19 cellular contexts compared by ENCODE assay signal in genomic region chr1:11528636-11529121, GRCh38. TPM values are rescaled to one million over a fixed set of nuclear protein-coding genes. Genes with fewer than 3 reads are reported as not detected.
DNase-seq lines count a peak whose midpoint lies in the region; ATAC-seq, FAIRE-seq and TF ChIP-seq lines count a peak whose summit lies in the region.
"Had no signal": no experiment of that assay in that cellular context is flagged by ENCODE, and none has a peak within 500 bp of the region (broad histone marks: within the 10 kb centered on the region; RNA-seq: fewer than 3 reads in every experiment).

No MANE protein-coding gene starts in this region.

- H3K9ac ChIP-seq in H9 (ENCODE audit: extremely low read depth, insufficient read length, low read length): no peak overlapping the region

- H3K27me3 ChIP-seq in H9 (ENCODE audit: insufficient read depth, low read length) (no peaks in the 10 kb centered on the region), bronchial epithelial cell (ENCODE audit: control insufficient read depth, insufficient read depth, low read length) (no peaks in the 10 kb centered on the region)

- TF ChIP-seq CTCF in H9 (conservative IDR thresholded peaks at IDR 0.05): no peak
- TF ChIP-seq CTCF in bronchial epithelial cell (IDR thresholded peaks at IDR 0.05; ENCODE audit: insufficient read depth, low read length, severe bottlenecking): no peak

- H2BK120ac ChIP-seq in H9 (ENCODE audit: low read depth, low read length, poor library complexity, severe bottlenecking): no peak overlapping the region

- H3K14ac ChIP-seq in H9 (ENCODE audit: insufficient read depth, low read length): no peak overlapping the region

- FAIRE-seq in bronchial epithelial cell (lab: Jason Lieb, UNC): peak; percentile 58

- H2BK15ac ChIP-seq in H9 (ENCODE audit: low read depth, low read length): no peak overlapping the region

- H3K23me2 ChIP-seq in H9 (ENCODE audit: insufficient read length, low read depth, low read length, poor library complexity, severe bottlenecking): no peaks in the 10 kb centered on the region

- no peak overlapping the region for H3K4me3 ChIP-seq in bronchial epithelial cell (ENCODE audit: low read depth, low read length)

- no CpG with 5 or more reads among the region's 10 CpGs for WGBS in H9 (ENCODE audit: extremely low coverage, insufficient read length, low lambda C conversion rate)

- no peak overlapping the region for H2BK20ac ChIP-seq in H9 (ENCODE audit: low read depth, low read length, poor library complexity, severe bottlenecking)

- no peak overlapping the region; a peak in 1 of 7 replicates for H3K27ac Mint-ChIP-seq in H9
- no peak overlapping the region for H3K27ac Mint-ChIP-seq in T-helper 2 cell treated with Interferon-gamma antibody and Interleukin-4, amounts not matched to agents 5 μg/mL and 100 μg/mL, for 36 hours
- H3K27ac Mint-ChIP-seq: CD14-positive monocyte had no signal

- H4K20me1 ChIP-seq in H9 (ENCODE audit: control insufficient read depth, insufficient read depth, insufficient read length): no peaks in the 10 kb centered on the region

- no peak overlapping the region for H3K4me2 ChIP-seq in H9 (ENCODE audit: insufficient read depth, insufficient read length, low read length)

- H3K9me3 ChIP-seq in H9 (ENCODE audit: control insufficient read depth, low read depth, low read length): no peaks in the 10 kb centered on the region

- H4K5ac ChIP-seq in H9 (ENCODE audit: insufficient read length, low read depth, low read length): no peak overlapping the region

- no peak for ATAC-seq in HG03457 (IDR thresholded peaks at IDR 0.05; ENCODE audit: unreplicated experiment)

- H3K36me3 Mint-ChIP-seq in H9 (ENCODE audit: insufficient read depth in 1 of 3, low read depth in 3 of 3): peaks cover 2 to 5% (median 2%) of the 10 kb centered on the region in 3 experiments; a peak in 2 of 7 replicates
- H3K36me3 Mint-ChIP-seq in T-helper 2 cell treated with Interferon-gamma antibody and Interleukin-4, amounts not matched to agents 5 μg/mL and 100 μg/mL, for 36 hours (ENCODE audit: low read depth): no peaks in the 10 kb centered on the region
- H3K36me3 Mint-ChIP-seq: CD14-positive monocyte had no signal

- H3T11ph ChIP-seq in H9 (ENCODE audit: low read length): no peak overlapping the region

- H3K27me3 Mint-ChIP-seq in H9 (ENCODE audit: low read depth): no peaks in the 10 kb centered on the region
- no peaks in the 10 kb centered on the region for H3K27me3 Mint-ChIP-seq in T-helper 2 cell treated with Interferon-gamma antibody and Interleukin-4, amounts not matched to agents 5 μg/mL and 100 μg/mL, for 36 hours (ENCODE audit: low read depth)

- H2AK5ac ChIP-seq in H9 (ENCODE audit: insufficient read length, low read length): no peak overlapping the region

- no peak overlapping the region for H4K8ac ChIP-seq in H9 (replicated peaks; ENCODE audit: insufficient read length, low read depth, low read length)

- H3K27ac ChIP-seq in H9 (ENCODE audit: insufficient read length, low read depth, low read length): no peak overlapping the region

- H3K9me3 Mint-ChIP-seq in H9: no peaks in the 10 kb centered on the region; a peak in 1 of 5 replicates
- H3K9me3 Mint-ChIP-seq in T-helper 2 cell treated with Interferon-gamma antibody and Interleukin-4, amounts not matched to agents 5 μg/mL and 100 μg/mL, for 36 hours: no peaks in the 10 kb centered on the region
- H3K9me3 Mint-ChIP-seq: CD14-positive monocyte had no signal

- H3K4me1 Mint-ChIP-seq in H9: peaks cover 9 to 15% of the 10 kb centered on the region in 2 experiments
- no peaks in the 10 kb centered on the region for H3K4me1 Mint-ChIP-seq in T-helper 2 cell treated with Interferon-gamma antibody and Interleukin-4, amounts not matched to agents 5 μg/mL and 100 μg/mL, for 36 hours (ENCODE audit: low read depth)
- H3K4me1 Mint-ChIP-seq: CD14-positive monocyte had no signal

- no peaks in the 10 kb centered on the region; the same call in 1 of the 2 replicates for H3K4me1 ChIP-seq in H9 (ENCODE audit: insufficient read depth, low read length)

- no peak overlapping the region for H3K56ac ChIP-seq in H9 (ENCODE audit: insufficient read length, low read depth, low read length)

- no peak overlapping the region for H3K18ac ChIP-seq in H9 (ENCODE audit: insufficient read length, low read depth, low read length)

- H2BK5ac ChIP-seq in H9 (ENCODE audit: insufficient read length, low read length): no peak overlapping the region

- no peak overlapping the region for H2BK12ac ChIP-seq in H9 (ENCODE audit: insufficient read length, low read depth, low read length)

- no peak overlapping the region for H3K4ac ChIP-seq in H9 (ENCODE audit: low read depth, low read length)

- no peaks in the 10 kb centered on the region for H3K36me3 ChIP-seq in bronchial epithelial cell (ENCODE audit: control insufficient read depth, insufficient read depth, low read length)

- H3K4me3 Mint-ChIP-seq in H9: no peak overlapping the region
- no peak overlapping the region for H3K4me3 Mint-ChIP-seq in T-helper 2 cell treated with Interferon-gamma antibody and Interleukin-4, amounts not matched to agents 5 μg/mL and 100 μg/mL, for 36 hours
- H3K4me3 Mint-ChIP-seq: CD14-positive monocyte had no signal

- H4K91ac ChIP-seq in H9 (ENCODE audit: insufficient read length, low read depth, low read length): no peak overlapping the region

- H3K79me2 ChIP-seq in H9 (ENCODE audit: insufficient read depth, low read length): no peaks in the 10 kb centered on the region

- no peaks in the 10 kb centered on the region for H3K79me1 ChIP-seq in H9 (ENCODE audit: insufficient read depth, low read depth, low read length, poor library complexity, severe bottlenecking)

- H2AFZ ChIP-seq in H9 (ENCODE audit: low read length): no peak overlapping the region

- DNase-seq in activated T-cell treated with anti-CD3 and anti-CD28 coated beads for 48 hours (ENCODE audit: low read depth) (peak; percentile 17), activated T-cell treated with anti-CD3 and anti-CD28 coated beads for 4 hours (no peak), H9 (peak; percentile 18), bronchial epithelial cell (ENCODE audit: low read depth) (no peak), activated gamma-delta T cell (lab: John Stamatoyannopoulos, UW) (no peak)
- peak; percentile 6 to 37 for DNase-seq in stimulated activated CD8-positive, alpha-beta memory T cell treated with anti-CD3 and anti-CD28 coated beads, Interleukin-15, amount 100 ng/mL, for 48 hours (ENCODE audit: low read depth in 2 of 2)
- DNase-seq in T-helper 2 cell treated with Interferon-gamma antibody and Interleukin-4, amounts not matched to agents 5 μg/mL and 100 μg/mL, for 36 hours (ENCODE audit: low spot score): no peak
- DNase-seq: COR-L47, DMS153, EL, HCEC 1CT, IMR-90, Kasumi-1, NCI-H1105 treated with DMSO at 0.1 percent for 48 hours, NCI-H187 treated with DMSO at 0.1 percent for 48 hours, NCI-H2171, NCI-H82 had no signal

- no peak overlapping the region for H3K23ac ChIP-seq in H9 (ENCODE audit: insufficient read length, low read depth, low read length)

RNA-seq across cellular contexts. Expression of gene DISP3, which starts 49.7 kb away (rescaled TPM):
- total RNA-seq in H9 (2021) (3.5 and 3.6 TPM in 2 replicates), bronchial epithelial cell (not detected in 2 replicates)
- total RNA-seq: IMR-90 had no signal

Comparison
In these comparisons a context has a peak if more than half of its experiments do, and no peak if none do; other contexts are left out.
1. DNase-seq: peak in activated T-cell treated with anti-CD3 and anti-CD28 coated beads for 48 hours (single experiment), H9 (single experiment) and stimulated activated CD8-positive, alpha-beta memory T cell treated with anti-CD3 and anti-CD28 coated beads, Interleukin-15, amount 100 ng/mL, for 48 hours (2 of 2); none in activated T-cell treated with anti-CD3 and anti-CD28 coated beads for 4 hours (single experiment), bronchial epithelial cell (single experiment), T-helper 2 cell treated with Interferon-gamma antibody and Interleukin-4, amounts not matched to agents 5 μg/mL and 100 μg/mL, for 36 hours (single experiment) and activated gamma-delta T cell (single experiment).